Comparison of ENCODE assay signal across 17 cellular contexts in the genomic region with DNA sequence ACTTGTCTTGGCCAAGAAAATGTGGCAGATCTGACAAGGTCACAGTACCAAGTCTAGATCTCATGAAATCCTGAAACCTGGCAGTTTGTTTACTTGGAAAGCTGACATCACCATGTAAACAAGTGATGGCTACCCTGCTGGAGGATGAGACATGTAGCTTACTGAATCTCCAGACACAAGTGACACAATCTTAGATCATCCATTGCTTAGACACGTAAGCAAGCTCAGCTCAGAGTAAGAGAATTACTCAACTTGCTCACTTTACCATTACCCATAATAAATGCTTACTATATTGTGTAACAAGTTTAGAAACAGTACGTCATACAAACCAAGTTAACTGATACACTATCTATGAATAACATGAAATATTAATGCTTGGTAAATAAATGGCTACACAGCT.
DNase-seq lines count a peak whose midpoint lies in the region; ATAC-seq, FAIRE-seq and TF ChIP-seq lines count a peak whose summit lies in the region.
"Had no signal": no experiment of that assay in that cellular context is flagged by ENCODE, and none has a peak within 500 bp of the region (broad histone marks: within the 10 kb centered on the region; RNA-seq: fewer than 3 reads in every experiment).

No MANE protein-coding gene starts in this region.

- H3K27me3 Mint-ChIP-seq in activated T-cell treated with anti-CD3 and anti-CD28 coated beads, Interleukin-2, amount 50 U/mL, for 24 hours = no peaks in the 10 kb centered on the region

- H3K36me3 Mint-ChIP-seq in activated T-cell treated with anti-CD3 and anti-CD28 coated beads, Interleukin-2, amount 50 U/mL, for 24 hours (ENCODE audit: low read depth) = peaks cover 14% of the 10 kb centered on the region

- H3K36me3 ChIP-seq in HEK293 (ENCODE audit: control insufficient read depth in 2 of 2, insufficient read depth in 1 of 2, low read length in 2 of 2) = no peaks in the 10 kb centered on the region
- no peaks in the 10 kb centered on the region for H3K36me3 ChIP-seq in uterus

- TF ChIP-seq POLR2A in A549 (IDR thresholded peaks at IDR 0.05; ENCODE audit: low read length) (no peak), uterus (IDR thresholded peaks at IDR 0.05) (no peak)

- peak; percentile 27 to 95 for DNase-seq in A549 (ENCODE audit: low read depth in 1 of 2, low spot score in 1 of 2)
- peak; percentile 19 for DNase-seq in astrocyte of the hippocampus (ENCODE audit: low read depth, low spot score)
- DNase-seq in iris pigment epithelial cell (ENCODE audit: low read depth) = peak; percentile 88
- no peak for DNase-seq in HuH-7.5 (ENCODE audit: low spot score)
- no peak for DNase-seq in uterus
- DNase-seq in activated T-cell treated with anti-CD3 and anti-CD28 coated beads, Interleukin-2, amount 50 U/mL, for 24 hours = no peak
- DNase-seq: activated CD8-positive, alpha-beta memory T cell treated with anti-CD3 and anti-CD28 coated beads for 24 hours; activated naive CD4-positive, alpha-beta T cell; Kasumi-1; left ventricle myocardium superior; nucleus accumbens; stimulated activated CD8-positive, alpha-beta memory T cell treated with anti-CD3 and anti-CD28 coated beads, Interleukin-4, amount 100 ng/mL, for 48 hours; T-helper 9 cell had no signal

- TF ChIP-seq CTCF in A549 (IDR thresholded peaks at IDR 0.05) (no peak), HEK293 (tag by site-specific recombination; IDR thresholded peaks at IDR 0.05) (no peak), uterus (IDR thresholded peaks at IDR 0.05) (no peak)

- CTCF ChIA-PET in A549 (lab: Yijun Ruan, JAX) = interaction anchor here (1.4 to 2.3 kb wide), 2 partner anchors 167 to 362 kb away, joined by 4 to 7 read pairs; no protein-coding TSS in a partner anchor
- CTCF ChIA-PET in HEK293 (lab: Yijun Ruan, JAX) = interaction anchor here (0.6 to 0.7 kb wide), 2 partner anchors 12 to 175 kb away, joined by 3 read pairs; no protein-coding TSS in a partner anchor

- H3K4me1 Mint-ChIP-seq in activated T-cell treated with anti-CD3 and anti-CD28 coated beads, Interleukin-2, amount 50 U/mL, for 24 hours (ENCODE audit: low read depth) = no peaks in the 10 kb centered on the region

- H3K4me1 ChIP-seq in A549 = peaks cover 49% of the 10 kb centered on the region
- no peaks in the 10 kb centered on the region for H3K4me1 ChIP-seq in HEK293 (ENCODE audit: control insufficient read depth, insufficient read depth, low read length)
- H3K4me1 ChIP-seq in uterus = no peaks in the 10 kb centered on the region

- TF ChIP-seq EP300 in A549 (IDR thresholded peaks at IDR 0.05) = peak; percentile 81 to 87; a peak in 3 of 5 replicates

- H3K4me3 ChIP-seq in A549 = no peak overlapping the region
- no peak overlapping the region for H3K4me3 ChIP-seq in HEK293 (ENCODE audit: low read depth, low read length)
- H3K4me3 ChIP-seq in uterus = no peak overlapping the region

- H3K27ac ChIP-seq in A549 (peak overlapping the region; percentile 43 to 78; a peak in 5 of 6 replicates), HEK293 (ENCODE audit: extremely low read depth, low read depth, low read length) (no peak overlapping the region), uterus (no peak overlapping the region)

- H3K9me3 ChIP-seq in A549 (no peaks in the 10 kb centered on the region), HEK293 (ENCODE audit: control insufficient read depth, insufficient read depth, low read depth, low read length) (no peaks in the 10 kb centered on the region; the same call in 1 of the 2 replicates), uterus (no peaks in the 10 kb centered on the region)

- no peak overlapping the region for H3K4me3 Mint-ChIP-seq in activated T-cell treated with anti-CD3 and anti-CD28 coated beads, Interleukin-2, amount 50 U/mL, for 24 hours

- ATAC-seq in A549 (peak; percentile 97 to 99), GM18519 (IDR thresholded peaks at IDR 0.05; ENCODE audit: low FRiP score, unreplicated experiment) (no peak)
- ATAC-seq: left ventricle myocardium superior had no signal

- H3K27me3 ChIP-seq in uterus = no peaks in the 10 kb centered on the region

- H3K27ac Mint-ChIP-seq in activated T-cell treated with anti-CD3 and anti-CD28 coated beads, Interleukin-2, amount 50 U/mL, for 24 hours = no peak overlapping the region

- no peaks in the 10 kb centered on the region for H3K9me3 Mint-ChIP-seq in activated T-cell treated with anti-CD3 and anti-CD28 coated beads, Interleukin-2, amount 50 U/mL, for 24 hours

- intact Hi-C loops in uterus (cut with DNase I; ENCODE audit: low total_unique reads) = no loop called here

- WGBS in A549 (ENCODE audit: missing lambda C conversion rate) = 0% methylated on average over 2 of the region's 2 CpGs

- no peak; a peak in 1 of 5 replicates for TF ChIP-seq RAD21 in A549 (conservative IDR thresholded peaks at IDR 0.05 in 1 of 2, IDR thresholded peaks at IDR 0.05 in 1 of 2)

- POLR2A ChIA-PET in A549 (lab: Yijun Ruan, JAX) (no interaction called here), HEK293 (lab: Yijun Ruan, JAX) (no interaction called here)

- peak overlapping the region; percentile 49 for H3K4me2 ChIP-seq in A549

- FAIRE-seq in A549 (lab: Jason Lieb, UNC) = no peak
- FAIRE-seq: colon, urothelium cell line had no signal

TF ChIP-seq in A549, 52 proteins besides CTCF, POLR2A, EP300 and RAD21 (continues in another document):
- no peak for TF ChIP-seq ESRRA (IDR thresholded peaks at IDR 0.05; ENCODE audit: borderline replicate concordance, low read length)
- peak; percentile 78 for TF ChIP-seq GATA3 (IDR thresholded peaks at IDR 0.05; ENCODE audit: borderline replicate concordance)
- TF ChIP-seq, protein P1, sequence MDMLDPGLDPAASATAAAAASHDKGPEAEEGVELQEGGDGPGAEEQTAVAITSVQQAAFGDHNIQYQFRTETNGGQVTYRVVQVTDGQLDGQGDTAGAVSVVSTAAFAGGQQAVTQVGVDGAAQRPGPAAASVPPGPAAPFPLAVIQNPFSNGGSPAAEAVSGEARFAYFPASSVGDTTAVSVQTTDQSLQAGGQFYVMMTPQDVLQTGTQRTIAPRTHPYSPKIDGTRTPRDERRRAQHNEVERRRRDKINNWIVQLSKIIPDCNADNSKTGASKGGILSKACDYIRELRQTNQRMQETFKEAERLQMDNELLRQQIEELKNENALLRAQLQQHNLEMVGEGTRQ (IDR thresholded peaks at IDR 0.05) = no peak
- TF ChIP-seq ZFP36 (IDR thresholded peaks at IDR 0.05; ENCODE audit: borderline replicate concordance, partially characterized antibody) = no peak
- no peak for TF ChIP-seq NFE2L2 (conservative IDR thresholded peaks at IDR 0.05; ENCODE audit: low read length)

TF ChIP-seq in HEK293, 187 proteins besides CTCF, POLR2A, EP300 and RAD21 (continues in another document):
- TF ChIP-seq ZBTB8A (tag by site-specific recombination; IDR thresholded peaks at IDR 0.05) (no peak), ZFP69B (tag by site-specific recombination; IDR thresholded peaks at IDR 0.05) (peak; percentile 42; the same call in 1 of the 2 replicates), SP3 (tag by site-specific recombination; IDR thresholded peaks at IDR 0.05) (no peak), ZNF248 (tag by site-specific recombination; IDR thresholded peaks at IDR 0.05) (no peak), ZNF223 (tag by site-specific recombination; IDR thresholded peaks at IDR 0.05) (no peak), ZNF558 (tag by site-specific recombination; IDR thresholded peaks at IDR 0.05) (peak; percentile 51; the same call in 1 of the 2 replicates), HOXA7 (CRISPR knock-in tag; IDR thresholded peaks at IDR 0.05; ENCODE audit: borderline replicate concordance) (no peak), ZNF266 (tag by site-specific recombination; IDR thresholded peaks at IDR 0.05; ENCODE audit: low read depth) (no peak), ZNF324 (tag by site-specific recombination; IDR thresholded peaks at IDR 0.05) (no peak)
- TF ChIP-seq, protein P2, sequence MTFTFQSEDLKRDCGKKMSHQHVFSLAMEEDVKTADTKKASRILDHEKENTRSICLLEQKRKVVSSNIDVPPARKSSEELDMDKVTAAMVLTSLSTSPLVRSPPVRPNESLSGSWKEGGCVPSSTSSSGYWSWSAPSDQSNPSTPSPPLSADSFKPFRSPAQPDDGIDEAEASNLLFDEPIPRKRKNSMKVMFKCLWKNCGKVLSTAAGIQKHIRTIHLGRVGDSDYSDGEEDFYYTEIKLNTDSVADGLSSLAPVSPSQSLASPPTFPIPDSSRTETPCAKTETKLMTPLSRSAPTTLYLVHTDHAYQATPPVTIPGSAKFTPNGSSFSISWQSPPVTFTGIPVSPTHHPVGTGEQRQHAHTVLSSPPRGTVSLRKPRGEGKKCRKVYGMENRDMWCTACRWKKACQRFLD (tag by site-specific recombination; IDR thresholded peaks at IDR 0.05) = no peak
- TF ChIP-seq, protein P3, sequence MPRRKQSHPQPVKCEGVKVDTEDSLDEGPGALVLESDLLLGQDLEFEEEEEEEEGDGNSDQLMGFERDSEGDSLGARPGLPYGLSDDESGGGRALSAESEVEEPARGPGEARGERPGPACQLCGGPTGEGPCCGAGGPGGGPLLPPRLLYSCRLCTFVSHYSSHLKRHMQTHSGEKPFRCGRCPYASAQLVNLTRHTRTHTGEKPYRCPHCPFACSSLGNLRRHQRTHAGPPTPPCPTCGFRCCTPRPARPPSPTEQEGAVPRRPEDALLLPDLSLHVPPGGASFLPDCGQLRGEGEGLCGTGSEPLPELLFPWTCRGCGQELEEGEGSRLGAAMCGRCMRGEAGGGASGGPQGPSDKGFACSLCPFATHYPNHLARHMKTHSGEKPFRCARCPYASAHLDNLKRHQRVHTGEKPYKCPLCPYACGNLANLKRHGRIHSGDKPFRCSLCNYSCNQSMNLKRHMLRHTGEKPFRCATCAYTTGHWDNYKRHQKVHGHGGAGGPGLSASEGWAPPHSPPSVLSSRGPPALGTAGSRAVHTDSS (tag by site-specific recombination; IDR thresholded peaks at IDR 0.05) = no peak
- TF ChIP-seq, protein P4, sequence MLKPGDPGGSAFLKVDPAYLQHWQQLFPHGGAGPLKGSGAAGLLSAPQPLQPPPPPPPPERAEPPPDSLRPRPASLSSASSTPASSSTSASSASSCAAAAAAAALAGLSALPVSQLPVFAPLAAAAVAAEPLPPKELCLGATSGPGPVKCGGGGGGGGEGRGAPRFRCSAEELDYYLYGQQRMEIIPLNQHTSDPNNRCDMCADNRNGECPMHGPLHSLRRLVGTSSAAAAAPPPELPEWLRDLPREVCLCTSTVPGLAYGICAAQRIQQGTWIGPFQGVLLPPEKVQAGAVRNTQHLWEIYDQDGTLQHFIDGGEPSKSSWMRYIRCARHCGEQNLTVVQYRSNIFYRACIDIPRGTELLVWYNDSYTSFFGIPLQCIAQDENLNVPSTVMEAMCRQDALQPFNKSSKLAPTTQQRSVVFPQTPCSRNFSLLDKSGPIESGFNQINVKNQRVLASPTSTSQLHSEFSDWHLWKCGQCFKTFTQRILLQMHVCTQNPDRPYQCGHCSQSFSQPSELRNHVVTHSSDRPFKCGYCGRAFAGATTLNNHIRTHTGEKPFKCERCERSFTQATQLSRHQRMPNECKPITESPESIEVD (tag by site-specific recombination; IDR thresholded peaks at IDR 0.05) = no peak

Comparison
In these comparisons a context has a peak if more than half of its experiments do, and no peak if none do; other contexts are left out.
1. DNase-seq: peak in A549 (2 of 2), astrocyte of the hippocampus (single experiment) and iris pigment epithelial cell (single experiment); none in HuH-7.5 (single experiment), uterus (0 of 2) and activated T-cell treated with anti-CD3 and anti-CD28 coated beads, Interleukin-2, amount 50 U/mL, for 24 hours (single experiment).
2. H3K27ac ChIP-seq: peak in A549 (2 of 2); none in HEK293 (single experiment) and uterus (0 of 2).